9 cellular contexts compared by ENCODE assay signal in genomic region chr14:64196668-64197411, GRCh38.
A peak's percentile ranks its signal among the peaks of the same experiment; 100 is the strongest.
DNase-seq lines count a peak whose midpoint lies in the region; ATAC-seq and TF ChIP-seq lines count a peak whose summit lies in the region.
"Had no signal": no experiment of that assay in that cellular context is flagged by ENCODE, and none has a peak within 500 bp of the region (broad histone marks: within the 10 kb centered on the region; RNA-seq: fewer than 3 reads in every experiment).

No MANE protein-coding gene starts in this region.

- H3K36me3 ChIP-seq in GM06990 (ENCODE audit: control insufficient read depth, insufficient read depth, low read length) (peaks cover 2% of the 10 kb centered on the region), fibroblast of lung (ENCODE audit: control insufficient read depth, insufficient read depth, low read length) (no peaks in the 10 kb centered on the region)
- peaks cover 0 to 6% (median 6%) of the 10 kb centered on the region in 3 experiments for H3K36me3 ChIP-seq in naive thymus-derived CD4-positive, alpha-beta T cell (ENCODE audit: control insufficient read depth in 2 of 3, insufficient read depth in 3 of 3, low read length in 3 of 3)

- peaks cover 0 to 52% (median 14%) of the 10 kb centered on the region in 5 donors for H3K36me3 Mint-ChIP-seq in naive thymus-derived CD4-positive, alpha-beta T cell

- H3K27ac Mint-ChIP-seq in naive thymus-derived CD4-positive, alpha-beta T cell, result peak overlapping the region in 8 of 9 donors; percentile 1 to 81 (median 44)

- DNase-seq in GM06990 (ENCODE audit: extremely low read depth, insufficient read length) (peak; percentile 39), SK-MEL-5 (ENCODE audit: low read depth, low spot score) (peak; percentile 58), fibroblast of lung (ENCODE audit: low read depth in 2 of 2) (peak; percentile 39 to 67), DMS53 treated with DMSO at 0.1 percent for 48 hours (lab: John Stamatoyannopoulos, UW; ENCODE audit: unreplicated experiment) (no peak), mesenteric fat pad (ENCODE audit: low spot score) (no peak), 8988T (no peak)
- peak in 2 of 9 donors; percentile 12 to 14 for DNase-seq in naive thymus-derived CD4-positive, alpha-beta T cell

- H3K4me1 Mint-ChIP-seq in naive thymus-derived CD4-positive, alpha-beta T cell, result peaks cover 19 to 46% (median 39%) of the 10 kb centered on the region in 7 donors

- peak overlapping the region; percentile 24 to 73 (median 62) for H3K4me3 Mint-ChIP-seq in naive thymus-derived CD4-positive, alpha-beta T cell

- in situ Hi-C loops in SK-MEL-5 (cut with HindIII; ENCODE audit: low pct_unique_long_range_greater_than_20kb, low sequenced_read_pairs), result no loop called here

- CTCF ChIA-PET in naive thymus-derived CD4-positive, alpha-beta T cell (lab: Charles Lee), result no interaction called here

- no peaks in the 10 kb centered on the region for H3K27me3 Mint-ChIP-seq in naive thymus-derived CD4-positive, alpha-beta T cell

- H3K27ac ChIP-seq in fibroblast of lung (ENCODE audit: insufficient read depth, low read length), result peak overlapping the region; percentile 22
- H3K27ac ChIP-seq in naive thymus-derived CD4-positive, alpha-beta T cell (ENCODE audit: low read depth, low read length), result no peak overlapping the region

- H3K79me2 ChIP-seq in fibroblast of lung (ENCODE audit: control insufficient read depth, insufficient read depth, low read length), result no peaks in the 10 kb centered on the region

- no peaks in the 10 kb centered on the region for H3K4me1 ChIP-seq in fibroblast of lung (ENCODE audit: control insufficient read depth, extremely low read depth, insufficient read depth, low read length)
- peaks cover 0 to 7% of the 10 kb centered on the region in 2 donors for H3K4me1 ChIP-seq in naive thymus-derived CD4-positive, alpha-beta T cell (ENCODE audit: control insufficient read depth in 2 of 2, insufficient read depth in 2 of 2, low read length in 2 of 2)

- peak; percentile 48 for ATAC-seq in HG02973 (IDR thresholded peaks at IDR 0.05; ENCODE audit: unreplicated experiment)
- ATAC-seq in naive thymus-derived CD4-positive, alpha-beta T cell, result peak; percentile 60
- ATAC-seq: Panc1 had no signal

- H3K9me3 ChIP-seq in fibroblast of lung (ENCODE audit: control insufficient read depth, insufficient read depth, low read depth, low read length), result no peaks in the 10 kb centered on the region
- H3K9me3 ChIP-seq in naive thymus-derived CD4-positive, alpha-beta T cell (ENCODE audit: control insufficient read depth in 2 of 3, low read length in 3 of 3), result no peaks in the 10 kb centered on the region

- H4K20me1 ChIP-seq in fibroblast of lung (ENCODE audit: control insufficient read depth, extremely low read depth, insufficient read depth, low read length), result no peaks in the 10 kb centered on the region

- H3K4me2 ChIP-seq in fibroblast of lung (ENCODE audit: extremely low read depth, insufficient read depth, low read length), result peak overlapping the region; percentile 92

- no peaks in the 10 kb centered on the region for H3K27me3 ChIP-seq in GM06990 (replicated peaks; ENCODE audit: control insufficient read depth, insufficient read depth, low read length)
- H3K27me3 ChIP-seq in fibroblast of lung (ENCODE audit: control insufficient read depth, insufficient read depth, low read length), result no peaks in the 10 kb centered on the region
- H3K27me3 ChIP-seq in naive thymus-derived CD4-positive, alpha-beta T cell (ENCODE audit: control insufficient read depth in 2 of 2, insufficient read depth in 2 of 2, low read length in 2 of 2), result no peaks in the 10 kb centered on the region

- TF ChIP-seq CTCF in GM06990 (IDR thresholded peaks at IDR 0.05; ENCODE audit: insufficient read depth, low read length, poor library complexity, severe bottlenecking) (no peak), fibroblast of lung (conservative IDR thresholded peaks at IDR 0.05 in 1 of 2, IDR thresholded peaks at IDR 0.05 in 1 of 2; ENCODE audit: low read depth in 1 of 2, low read length in 2 of 2) (no peak)

- no peaks in the 10 kb centered on the region for H3K9me3 Mint-ChIP-seq in naive thymus-derived CD4-positive, alpha-beta T cell

- POLR2A ChIA-PET in naive thymus-derived CD4-positive, alpha-beta T cell (lab: Charles Lee), result no interaction called here

- peak overlapping the region; percentile 44 for H3K4me3 ChIP-seq in GM06990 (replicated peaks; ENCODE audit: low read depth, low read length)
- peak overlapping the region; percentile 48 to 63 (median 54) for H3K4me3 ChIP-seq in fibroblast of lung (replicated peaks in 1 of 4; ENCODE audit: control extremely low read depth in 1 of 4, insufficient read depth in 1 of 4, low read depth in 3 of 4, low read length in 4 of 4)
- no peak overlapping the region for H3K4me3 ChIP-seq in naive thymus-derived CD4-positive, alpha-beta T cell (ENCODE audit: low read length)

- H2AFZ ChIP-seq in fibroblast of lung (ENCODE audit: low read length), result peak overlapping the region; percentile 78

- intact Hi-C loops in naive thymus-derived CD4-positive, alpha-beta T cell (cut with micrococcal nuclease), result no loop called here

- no peak overlapping the region for H3K9ac ChIP-seq in fibroblast of lung (ENCODE audit: insufficient read depth, low read length)

Comparison
In these comparisons a context has a peak if more than half of its experiments do, and no peak if none do; other contexts are left out.
1. DNase-seq: peak in GM06990 (single experiment), SK-MEL-5 (single experiment) and fibroblast of lung (2 of 2); none in DMS53 treated with DMSO at 0.1 percent for 48 hours (single experiment), mesenteric fat pad (single experiment) and 8988T (single experiment).